1 cellular context compared by ENCODE assay signal in the genomic region with DNA sequence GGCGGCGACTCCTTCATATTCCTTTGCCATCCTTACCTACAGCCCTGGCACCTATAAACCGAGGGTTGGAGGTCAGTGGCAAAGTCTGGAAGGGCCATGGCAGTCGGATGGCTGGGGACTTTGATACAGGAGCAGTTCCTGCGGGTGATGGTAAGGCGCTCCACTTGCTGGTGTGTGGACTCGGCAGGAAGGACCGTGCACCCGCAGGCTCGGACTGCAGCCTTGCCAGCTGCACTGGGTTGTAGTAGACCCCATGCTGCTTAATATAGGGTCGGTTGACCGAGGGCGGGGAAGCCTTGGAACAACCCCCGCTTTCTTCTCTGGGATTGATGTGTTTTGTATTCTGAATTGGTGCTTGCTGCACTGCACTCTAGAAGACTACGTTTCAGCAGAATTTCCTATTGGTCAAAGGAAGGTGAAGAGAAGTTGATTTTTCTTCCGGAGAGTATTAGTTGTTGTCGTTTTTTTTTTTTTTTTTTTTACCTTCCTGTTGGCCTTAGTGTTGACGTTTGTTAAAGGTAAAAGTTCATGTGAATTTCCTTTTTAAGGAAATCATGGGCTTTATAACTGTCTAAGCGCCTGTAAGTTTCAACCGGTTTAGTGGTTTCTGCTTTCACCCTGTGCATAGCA.
A peak's percentile ranks its signal among the peaks of the same experiment; 100 is the strongest.
TF ChIP-seq lines count a peak whose summit lies in the region.

No MANE protein-coding gene starts in this region.

TF ChIP-seq in HEK293, 187 proteins besides CTCF, POLR2A, EP300 and RAD21 (continued from another document):
- TF ChIP-seq, protein P1, sequence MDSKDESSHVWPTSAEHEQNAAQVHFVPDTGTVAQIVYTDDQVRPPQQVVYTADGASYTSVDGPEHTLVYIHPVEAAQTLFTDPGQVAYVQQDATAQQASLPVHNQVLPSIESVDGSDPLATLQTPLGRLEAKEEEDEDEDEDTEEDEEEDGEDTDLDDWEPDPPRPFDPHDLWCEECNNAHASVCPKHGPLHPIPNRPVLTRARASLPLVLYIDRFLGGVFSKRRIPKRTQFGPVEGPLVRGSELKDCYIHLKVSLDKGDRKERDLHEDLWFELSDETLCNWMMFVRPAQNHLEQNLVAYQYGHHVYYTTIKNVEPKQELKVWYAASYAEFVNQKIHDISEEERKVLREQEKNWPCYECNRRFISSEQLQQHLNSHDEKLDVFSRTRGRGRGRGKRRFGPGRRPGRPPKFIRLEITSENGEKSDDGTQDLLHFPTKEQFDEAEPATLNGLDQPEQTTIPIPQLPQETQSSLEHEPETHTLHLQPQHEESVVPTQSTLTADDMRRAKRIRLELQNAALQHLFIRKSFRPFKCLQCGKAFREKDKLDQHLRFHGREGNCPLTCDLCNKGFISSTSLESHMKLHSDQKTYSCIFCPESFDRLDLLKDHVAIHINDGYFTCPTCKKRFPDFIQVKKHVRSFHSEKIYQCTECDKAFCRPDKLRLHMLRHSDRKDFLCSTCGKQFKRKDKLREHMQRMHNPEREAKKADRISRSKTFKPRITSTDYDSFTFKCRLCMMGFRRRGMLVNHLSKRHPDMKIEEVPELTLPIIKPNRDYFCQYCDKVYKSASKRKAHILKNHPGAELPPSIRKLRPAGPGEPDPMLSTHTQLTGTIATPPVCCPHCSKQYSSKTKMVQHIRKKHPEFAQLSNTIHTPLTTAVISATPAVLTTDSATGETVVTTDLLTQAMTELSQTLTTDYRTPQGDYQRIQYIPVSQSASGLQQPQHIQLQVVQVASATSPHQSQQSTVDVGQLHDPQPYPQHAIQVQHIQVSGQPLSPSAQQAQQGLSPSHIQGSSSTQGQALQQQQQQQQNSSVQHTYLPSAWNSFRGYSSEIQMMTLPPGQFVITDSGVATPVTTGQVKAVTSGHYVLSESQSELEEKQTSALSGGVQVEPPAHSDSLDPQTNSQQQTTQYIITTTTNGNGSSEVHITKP (tag by site-specific recombination; IDR thresholded peaks at IDR 0.05) = peak; percentile 61
- no peak for TF ChIP-seq ZNF426 (tag by site-specific recombination; IDR thresholded peaks at IDR 0.05)
- peak; percentile 69 for TF ChIP-seq ZIC2 (tag by site-specific recombination; IDR thresholded peaks at IDR 0.05)
- TF ChIP-seq ZBTB26 (tag by site-specific recombination; optimal IDR thresholded peaks at IDR 0.05) = peak; percentile 31
- TF ChIP-seq SP2 (tag by site-specific recombination; IDR thresholded peaks at IDR 0.05) = peak; percentile 46
- 0 out of 2 replicates have a peak, but pooled peaks have one; percentile 15 for TF ChIP-seq ZNF2 (tag by site-specific recombination; IDR thresholded peaks at IDR 0.05)
- TF ChIP-seq PRDM1 (tag by site-specific recombination; IDR thresholded peaks at IDR 0.05) = peak; percentile 58; the same call in 1 of the 2 replicates
- TF ChIP-seq ZNF391 (tag by site-specific recombination; IDR thresholded peaks at IDR 0.05; ENCODE audit: borderline replicate concordance, low read depth) = no peak
- TF ChIP-seq ZSCAN5A (tag by site-specific recombination; IDR thresholded peaks at IDR 0.05) = no peak
- TF ChIP-seq ZBTB17 (tag by site-specific recombination; IDR thresholded peaks at IDR 0.05) = peak; percentile 84
- TF ChIP-seq ZNF140 (tag by site-specific recombination; IDR thresholded peaks at IDR 0.05) = no peak
- TF ChIP-seq, protein P2, sequence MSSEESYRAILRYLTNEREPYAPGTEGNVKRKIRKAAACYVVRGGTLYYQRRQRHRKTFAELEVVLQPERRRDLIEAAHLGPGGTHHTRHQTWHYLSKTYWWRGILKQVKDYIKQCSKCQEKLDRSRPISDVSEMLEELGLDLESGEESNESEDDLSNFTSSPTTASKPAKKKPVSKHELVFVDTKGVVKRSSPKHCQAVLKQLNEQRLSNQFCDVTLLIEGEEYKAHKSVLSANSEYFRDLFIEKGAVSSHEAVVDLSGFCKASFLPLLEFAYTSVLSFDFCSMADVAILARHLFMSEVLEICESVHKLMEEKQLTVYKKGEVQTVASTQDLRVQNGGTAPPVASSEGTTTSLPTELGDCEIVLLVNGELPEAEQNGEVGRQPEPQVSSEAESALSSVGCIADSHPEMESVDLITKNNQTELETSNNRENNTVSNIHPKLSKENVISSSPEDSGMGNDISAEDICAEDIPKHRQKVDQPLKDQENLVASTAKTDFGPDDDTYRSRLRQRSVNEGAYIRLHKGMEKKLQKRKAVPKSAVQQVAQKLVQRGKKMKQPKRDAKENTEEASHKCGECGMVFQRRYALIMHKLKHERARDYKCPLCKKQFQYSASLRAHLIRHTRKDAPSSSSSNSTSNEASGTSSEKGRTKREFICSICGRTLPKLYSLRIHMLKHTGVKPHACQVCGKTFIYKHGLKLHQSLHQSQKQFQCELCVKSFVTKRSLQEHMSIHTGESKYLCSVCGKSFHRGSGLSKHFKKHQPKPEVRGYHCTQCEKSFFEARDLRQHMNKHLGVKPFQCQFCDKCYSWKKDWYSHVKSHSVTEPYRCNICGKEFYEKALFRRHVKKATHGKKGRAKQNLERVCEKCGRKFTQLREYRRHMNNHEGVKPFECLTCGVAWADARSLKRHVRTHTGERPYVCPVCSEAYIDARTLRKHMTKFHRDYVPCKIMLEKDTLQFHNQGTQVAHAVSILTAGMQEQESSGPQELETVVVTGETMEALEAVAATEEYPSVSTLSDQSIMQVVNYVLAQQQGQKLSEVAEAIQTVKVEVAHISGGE (tag by site-specific recombination; conservative IDR thresholded peaks at IDR 0.05; ENCODE audit: low read depth) = no peak
- TF ChIP-seq ZNF248 (tag by site-specific recombination; IDR thresholded peaks at IDR 0.05) = no peak
